In the genomic region with DNA sequence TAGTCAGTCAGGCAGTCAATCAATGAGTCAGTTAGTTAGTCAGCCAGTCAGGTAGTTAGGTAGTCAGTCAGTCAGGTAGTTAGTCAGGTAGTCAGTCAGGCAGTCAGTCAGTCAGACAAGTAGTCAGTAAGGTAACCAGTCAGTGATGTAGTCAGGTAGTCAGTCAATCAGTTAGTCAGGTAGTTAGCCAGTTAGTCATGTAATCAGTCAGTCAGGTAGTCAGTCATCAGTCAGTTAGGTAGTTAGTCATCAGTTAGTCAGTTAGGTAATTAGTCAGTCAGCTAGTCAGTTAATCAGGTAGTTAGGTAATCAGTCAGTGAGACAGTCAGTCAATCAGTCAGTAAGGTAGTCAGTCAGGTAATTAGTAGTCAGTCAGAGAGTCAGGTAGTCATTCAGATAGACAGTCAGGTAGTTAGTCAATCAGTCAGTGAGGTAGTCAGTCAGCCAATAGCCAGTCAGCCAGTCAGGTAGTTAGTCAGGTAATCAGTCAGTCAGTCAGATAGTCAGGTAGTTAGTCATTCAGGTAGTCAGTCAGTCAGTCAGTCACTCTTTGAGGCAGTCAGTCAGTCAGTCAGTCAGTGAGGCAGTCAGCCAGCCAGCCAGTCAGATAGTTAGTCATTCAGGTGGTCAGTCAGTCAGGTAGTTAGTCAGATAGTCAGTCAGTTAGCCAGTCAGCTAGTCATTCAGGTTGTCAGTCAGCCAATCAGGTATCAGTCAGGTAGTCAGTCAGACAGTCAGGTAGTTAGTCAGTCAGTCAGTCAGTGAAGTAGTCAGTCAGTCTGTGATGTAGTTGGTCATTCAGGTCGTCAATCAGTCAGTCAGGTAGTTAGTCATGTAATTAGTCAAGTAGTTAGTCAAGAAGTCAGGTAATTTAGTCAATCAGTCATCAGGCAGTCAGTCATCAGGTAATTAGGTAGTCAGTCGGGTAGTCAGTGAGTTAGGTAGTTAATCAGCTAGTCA, we compare ENCODE assay signal across 1 cellular context.
A peak's percentile ranks its signal among the peaks of the same experiment; 100 is the strongest.
TF ChIP-seq lines count a peak whose summit lies in the region.

No MANE protein-coding gene starts in this region.

TF ChIP-seq in H1, 55 proteins besides CTCF, POLR2A, EP300 and RAD21:
- TF ChIP-seq SIRT6 (IDR thresholded peaks at IDR 0.05; ENCODE audit: low read length) (no peak), CEBPB (IDR thresholded peaks at IDR 0.05; ENCODE audit: low read depth, low read length) (no peak), BRCA1 (IDR thresholded peaks at IDR 0.05; ENCODE audit: low read depth, low read length) (0 out of 2 replicates have a peak, but pooled peaks have one; percentile 6)
